In the genomic region with DNA sequence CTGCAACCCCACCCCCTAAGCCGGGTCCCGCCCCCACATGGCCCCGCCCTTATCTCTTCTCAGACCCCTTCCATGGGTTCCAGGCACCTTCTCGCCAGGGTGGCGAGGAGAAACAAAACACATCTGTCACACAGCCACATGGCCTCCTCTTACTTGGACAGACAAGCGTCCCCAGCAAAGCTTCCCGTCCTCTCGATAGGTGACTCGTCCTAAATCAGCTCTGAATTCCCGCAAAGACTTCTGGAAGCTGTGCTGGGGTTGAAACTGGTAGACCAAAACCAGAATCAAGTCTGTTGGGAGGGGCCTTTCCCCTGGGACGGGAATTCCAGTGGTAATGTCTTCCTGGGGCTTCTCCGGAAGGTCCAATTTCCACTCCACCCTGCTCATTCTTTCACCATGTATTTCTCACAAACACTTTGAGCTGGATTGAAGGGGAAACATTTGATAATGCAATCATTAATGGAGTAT, we compare ENCODE assay signal across 8 cellular contexts. TPM values are rescaled to one million over a fixed set of nuclear protein-coding genes. Genes with fewer than 3 reads are reported as not detected.
DNase-seq lines count a peak whose midpoint lies in the region; ATAC-seq, FAIRE-seq and TF ChIP-seq lines count a peak whose summit lies in the region.

No MANE protein-coding gene starts in this region.

- H3K4me1 ChIP-seq in adipocyte (ENCODE audit: control insufficient read depth, insufficient read depth, low read length) (peaks cover 39% of the 10 kb centered on the region), kidney (ENCODE audit: control insufficient read depth in 1 of 2, insufficient read depth in 1 of 2, low read depth in 1 of 2, low read length in 2 of 2) (peaks cover 20 to 33% of the 10 kb centered on the region in 2 donors)

- ATAC-seq in HG02885 (IDR thresholded peaks at IDR 0.05; ENCODE audit: poor library complexity, unreplicated experiment): no peak

- H3K9me3 ChIP-seq in adipocyte (ENCODE audit: control insufficient read depth, low read length): no peaks in the 10 kb centered on the region
- H3K9me3 ChIP-seq in kidney (ENCODE audit: control insufficient read depth in 1 of 2, low read length in 2 of 2): no peaks in the 10 kb centered on the region

- H3K36me3 ChIP-seq in adipocyte (ENCODE audit: control insufficient read depth, insufficient read depth, low read length, severe bottlenecking): peaks cover 6% of the 10 kb centered on the region
- no peaks in the 10 kb centered on the region for H3K36me3 ChIP-seq in kidney (ENCODE audit: control insufficient read depth in 1 of 2, insufficient read depth in 2 of 2, low read length in 2 of 2)

- intact Hi-C loops in kidney (cut with DNase I): no loop called here

- no peak for FAIRE-seq in kidney (lab: Jason Lieb, UNC)

- H3K9ac ChIP-seq in adipocyte (ENCODE audit: low read length) (peak overlapping the region; percentile 73), kidney (ENCODE audit: low read length in 2 of 2) (peak overlapping the region in 1 of 2 donors; percentile 21)

- DNase-seq in stimulated activated CD8-positive, alpha-beta memory T cell treated with anti-CD3 and anti-CD28 coated beads, Interleukin-7, amount 100 ng/mL, for 24 hours (ENCODE audit: low read depth): peak; percentile 72
- no peak for DNase-seq in stimulated activated CD8-positive, alpha-beta memory T cell treated with anti-CD3 and anti-CD28 coated beads, Interleukin-4, amount 100 ng/mL, for 48 hours
- DNase-seq in adipocyte (ENCODE audit: low read depth) (peak; percentile 79), kidney (no peak), stromal cell of bone marrow (ENCODE audit: low read depth) (peak; percentile 59), HPDE6-E6E7 (ENCODE audit: extremely low spot score) (no peak), NAMALWA (ENCODE audit: low spot score) (no peak)

- peak overlapping the region; percentile 77 for H3K4me3 ChIP-seq in adipocyte (ENCODE audit: low read length)
- peak overlapping the region; percentile 64 to 67 for H3K4me3 ChIP-seq in kidney (ENCODE audit: low read length in 2 of 2)

- no peak for TF ChIP-seq CTCF in kidney (IDR thresholded peaks at IDR 0.05; ENCODE audit: borderline replicate concordance, extremely low read depth, insufficient read depth)

- no peaks in the 10 kb centered on the region for H3K27me3 ChIP-seq in adipocyte (replicated peaks; ENCODE audit: control insufficient read depth, insufficient read depth, low read length)

- peak overlapping the region; percentile 75 to 82 for H3K27ac ChIP-seq in kidney (ENCODE audit: low read depth in 2 of 2, low read length in 2 of 2)

RNA-seq across cellular contexts. Expression of a gene that starts 0.4 kb away (rescaled TPM):
- total RNA-seq in kidney: 38.6 TPM
- polyA plus RNA-seq in kidney (ENCODE audit: insufficient read depth, low read depth, low replicate concordance): 54.8 TPM

Comparison
In these comparisons a context has a peak if more than half of its experiments do, and no peak if none do; other contexts are left out.
1. DNase-seq: peak in stimulated activated CD8-positive, alpha-beta memory T cell treated with anti-CD3 and anti-CD28 coated beads, Interleukin-7, amount 100 ng/mL, for 24 hours (single experiment), adipocyte (single experiment) and stromal cell of bone marrow (single experiment); none in stimulated activated CD8-positive, alpha-beta memory T cell treated with anti-CD3 and anti-CD28 coated beads, Interleukin-4, amount 100 ng/mL, for 48 hours (single experiment), kidney (single experiment), HPDE6-E6E7 (single experiment) and NAMALWA (single experiment).